8 cellular contexts compared by ENCODE assay signal in genomic region chrX:119638725-119639471, GRCh38. TPM values are rescaled to one million over a fixed set of nuclear protein-coding genes. Genes with fewer than 3 reads are reported as not detected.
DNase-seq lines count a peak whose midpoint lies in the region; ATAC-seq lines count a peak whose summit lies in the region.
"Had no signal": no experiment of that assay in that cellular context is flagged by ENCODE, and none has a peak within 500 bp of the region (broad histone marks: within the 10 kb centered on the region; RNA-seq: fewer than 3 reads in every experiment).

No MANE protein-coding gene starts in this region.

- H3K36me3 Mint-ChIP-seq in IgD-negative memory B cell: peaks cover 10% of the 10 kb centered on the region
- peaks cover 6 to 44% of the 10 kb centered on the region in 2 donors for H3K36me3 Mint-ChIP-seq in naive B cell

- peak overlapping the region; percentile 28 to 95 (median 70) for H3K27ac Mint-ChIP-seq in IgD-negative memory B cell
- H3K27ac Mint-ChIP-seq in naive B cell: peak overlapping the region; percentile 64 to 96 (median 90)

- H3K9me3 Mint-ChIP-seq in IgD-negative memory B cell: no peaks in the 10 kb centered on the region
- no peaks in the 10 kb centered on the region for H3K9me3 Mint-ChIP-seq in naive B cell

- H3K4me1 Mint-ChIP-seq in IgD-negative memory B cell (peaks cover 37 to 58% (median 42%) of the 10 kb centered on the region in 3 donors), naive B cell (peaks cover 57 to 73% (median 61%) of the 10 kb centered on the region in 3 donors)

- DNase-seq in naive B cell (peak; percentile 32), DMS 273 treated with DMSO at 0.1 percent for 48 hours (lab: John Stamatoyannopoulos, UW) (no peak), dedifferentiated amniotic fluid mesenchymal stem cell (ENCODE audit: extremely low spot score) (no peak)
- DNase-seq in stimulated activated CD4-positive, alpha-beta T cell treated with anti-CD3 and anti-CD28 coated beads, Interleukin-15, amount 100 ng/mL, for 24 hours: no peak
- DNase-seq: SHP77 had no signal

- ATAC-seq in GM18870 (IDR thresholded peaks at IDR 0.05; ENCODE audit: unreplicated experiment): peak; percentile 84
- ATAC-seq in HG02588 (IDR thresholded peaks at IDR 0.05; ENCODE audit: unreplicated experiment): peak; percentile 53
- ATAC-seq in naive B cell (ENCODE audit: low read depth in 2 of 2): peak; percentile 62 to 69

- H3K27me3 Mint-ChIP-seq in IgD-negative memory B cell: no peaks in the 10 kb centered on the region
- H3K27me3 Mint-ChIP-seq in naive B cell: no peaks in the 10 kb centered on the region

- peak overlapping the region in 3 of 4 donors; percentile 12 to 70 (median 33) for H3K4me3 Mint-ChIP-seq in IgD-negative memory B cell
- H3K4me3 Mint-ChIP-seq in naive B cell: peak overlapping the region in 7 of 8 donors; percentile 1 to 81 (median 36)

RNA-seq across cellular contexts. Expression of gene NKRF, which starts 32.7 kb away (rescaled TPM):
- polyA plus RNA-seq in IgD-negative memory B cell (7.1 TPM), naive B cell (ENCODE audit: low read depth in 6 of 6) (1 to 10 TPM; 4.2 to 9.4 (median 7.1) TPM)

RNA-seq across cellular contexts. Expression of gene SEPTIN6, which starts 54.1 kb away (rescaled TPM):
- polyA plus RNA-seq in IgD-negative memory B cell (241 TPM), naive B cell (ENCODE audit: low read depth in 6 of 6) (100 to 1,000 TPM in 5 of 6 donors, 10 to 100 TPM in 1; 78.8 to 189 (median 150) TPM)
